In the genomic region with DNA sequence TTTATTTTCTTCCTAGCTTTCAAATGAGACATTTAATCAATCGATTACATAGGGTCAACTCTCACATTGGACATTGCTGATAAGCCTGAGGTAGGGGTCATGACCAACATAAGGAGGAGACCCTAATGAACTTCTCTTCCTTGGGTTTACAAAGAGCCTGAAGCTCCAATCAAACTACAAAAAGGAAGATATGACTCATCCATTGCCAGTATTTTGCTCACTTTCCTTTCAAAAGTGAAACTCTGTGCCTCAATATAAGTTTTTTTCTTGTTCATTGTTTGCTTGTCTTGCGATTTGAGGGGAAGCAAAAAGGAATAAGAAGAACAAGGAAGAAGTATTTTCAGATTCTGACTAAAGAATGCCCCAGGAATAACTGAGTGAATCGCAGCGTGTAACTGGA, we compare ENCODE assay signal across 1 cellular context.
TF ChIP-seq lines count a peak whose summit lies in the region.

No MANE protein-coding gene starts in this region.

TF ChIP-seq in HepG2, 621 proteins besides CTCF, POLR2A, EP300 and RAD21 (continued from another document):
- TF ChIP-seq CENPT (CRISPR knock-in tag; IDR thresholded peaks at IDR 0.05; ENCODE audit: low read depth) (no peak), ZFP36L1 (CRISPR knock-in tag; IDR thresholded peaks at IDR 0.05) (no peak)
